Comparison of ENCODE assay signal across 2 cellular contexts in genomic region chr2:170056900-170057299, GRCh38.
TF ChIP-seq lines count a peak whose summit lies in the region.

No MANE protein-coding gene starts in this region.

TF ChIP-seq in HEK293, 187 proteins besides CTCF, POLR2A, EP300 and RAD21 (continued from another document):
- no peak for TF ChIP-seq ZNF121 (tag by site-specific recombination; IDR thresholded peaks at IDR 0.05)
- TF ChIP-seq PRDM10 (tag by site-specific recombination; IDR thresholded peaks at IDR 0.05), result peak; percentile 72
- no peak for TF ChIP-seq ZNF280D (tag by site-specific recombination; IDR thresholded peaks at IDR 0.05)
- TF ChIP-seq HOXC10 (CRISPR knock-in tag; IDR thresholded peaks at IDR 0.05), result no peak
- TF ChIP-seq ZNF768 (tag by site-specific recombination; IDR thresholded peaks at IDR 0.05), result no peak
- TF ChIP-seq ZNF785 (tag by site-specific recombination; IDR thresholded peaks at IDR 0.05), result no peak
- no peak for TF ChIP-seq OVOL3 (tag by site-specific recombination; IDR thresholded peaks at IDR 0.05)

TF ChIP-seq in K562, 482 proteins besides CTCF, POLR2A, EP300 and RAD21:
- no peak for TF ChIP-seq HES1 (IDR thresholded peaks at IDR 0.05; ENCODE audit: low read depth)
- TF ChIP-seq PRDM10 (IDR thresholded peaks at IDR 0.05; ENCODE audit: partially characterized antibody), result peak; percentile 85
- TF ChIP-seq COPS2 (conservative IDR thresholded peaks at IDR 0.05), result no peak
- TF ChIP-seq SIX5 (IDR thresholded peaks at IDR 0.05; ENCODE audit: borderline replicate concordance in 1 of 2, insufficient read depth in 1 of 2, low read depth in 1 of 2, low read length in 2 of 2), result no peak
- TF ChIP-seq RBM25 (IDR thresholded peaks at IDR 0.05; ENCODE audit: low read depth, low read length, severe bottlenecking), result no peak
